8 cellular contexts compared by ENCODE assay signal in genomic region chr13:114119196-114119595, GRCh38. TPM values are rescaled to one million over a fixed set of nuclear protein-coding genes. Genes with fewer than 3 reads are reported as not detected.
DNase-seq lines count a peak whose midpoint lies in the region; ATAC-seq and TF ChIP-seq lines count a peak whose summit lies in the region.

No MANE protein-coding gene starts in this region.

- no peak for TF ChIP-seq CTCF in body of pancreas (IDR thresholded peaks at IDR 0.05)

- intact Hi-C loops in body of pancreas (cut with DNase I): no loop called here

- H3K36me3 ChIP-seq in body of pancreas (replicated peaks in 1 of 2; ENCODE audit: insufficient read depth in 1 of 2, low read depth in 2 of 2): no peaks in the 10 kb centered on the region

- peak in 1 of 3 donors; percentile 2 for TF ChIP-seq POLR2A in body of pancreas (IDR thresholded peaks at IDR 0.05)

- peaks cover 31% of the 10 kb centered on the region for H3K36me3 Mint-ChIP-seq in T-helper 1 cell treated with Interleukin-12 subunit alpha and Interleukin-12 subunit beta and Interleukin-4 antibody, amounts not matched to agents 30 μg/mL and 1 μg/mL, for 36 hours (ENCODE audit: low read depth)

- H3K9me3 ChIP-seq in body of pancreas: no peaks in the 10 kb centered on the region

- 38 to 39% methylated on average over 13 of the region's 14 CpGs for WGBS in body of pancreas, 2 donors

- peak overlapping the region; percentile 63 for H3K27ac Mint-ChIP-seq in T-helper 1 cell treated with Interleukin-12 subunit alpha and Interleukin-12 subunit beta and Interleukin-4 antibody, amounts not matched to agents 30 μg/mL and 1 μg/mL, for 36 hours

- H3K4me1 ChIP-seq in body of pancreas: peaks cover 26% of the 10 kb centered on the region

- H3K27me3 Mint-ChIP-seq in T-helper 1 cell treated with Interleukin-12 subunit alpha and Interleukin-12 subunit beta and Interleukin-4 antibody, amounts not matched to agents 30 μg/mL and 1 μg/mL, for 36 hours (ENCODE audit: low read depth): no peaks in the 10 kb centered on the region

- no peak overlapping the region for H3K4me3 ChIP-seq in body of pancreas

- no peaks in the 10 kb centered on the region for H3K27me3 ChIP-seq in body of pancreas

- H3K4me3 Mint-ChIP-seq in T-helper 1 cell treated with Interleukin-12 subunit alpha and Interleukin-12 subunit beta and Interleukin-4 antibody, amounts not matched to agents 30 μg/mL and 1 μg/mL, for 36 hours: peak overlapping the region; percentile 51

- DNase-seq in T-helper 1 cell (no peak), body of pancreas (peak in 3 of 4 donors; percentile 36 to 43 (median 42)), iris pigment epithelial cell (ENCODE audit: low read depth) (peak; percentile 90), stromal cell of bone marrow (ENCODE audit: low read depth) (peak; percentile 72), NCI-H146 treated with DMSO at 0.1 percent for 48 hours (lab: John Stamatoyannopoulos, UW; ENCODE audit: unreplicated experiment) (no peak)

- H3K4me1 Mint-ChIP-seq in T-helper 1 cell treated with Interleukin-12 subunit alpha and Interleukin-12 subunit beta and Interleukin-4 antibody, amounts not matched to agents 30 μg/mL and 1 μg/mL, for 36 hours (ENCODE audit: low read depth): peaks cover 40% of the 10 kb centered on the region

- H3K9me3 Mint-ChIP-seq in T-helper 1 cell treated with Interleukin-12 subunit alpha and Interleukin-12 subunit beta and Interleukin-4 antibody, amounts not matched to agents 30 μg/mL and 1 μg/mL, for 36 hours: no peaks in the 10 kb centered on the region

- H3K27ac ChIP-seq in body of pancreas: peak overlapping the region; percentile 73 to 83 (median 80)

- peak; percentile 69 for ATAC-seq in body of pancreas
- ATAC-seq in GM18873 (IDR thresholded peaks at IDR 0.05; ENCODE audit: low FRiP score, unreplicated experiment): no peak
- ATAC-seq in activated CD4-positive, CD25-positive, alpha-beta regulatory T cell treated with anti-CD3 and anti-CD28 coated beads, Interleukin-2, amount 50 U/mL, for 24 hours: no peak

RNA-seq across cellular contexts. Expression of gene RASA3, which starts 13.2 kb away (rescaled TPM):
- total RNA-seq in body of pancreas: 10 to 100 TPM; 10.2 to 19.2 TPM

RNA-seq across cellular contexts. Expression of gene CFAP97D2, which starts 59.9 kb away (rescaled TPM):
- not detected for total RNA-seq in body of pancreas

Comparison
In these comparisons a context has a peak if more than half of its experiments do, and no peak if none do; other contexts are left out.
1. DNase-seq: peak in body of pancreas (3 of 4), iris pigment epithelial cell (single experiment) and stromal cell of bone marrow (single experiment); none in T-helper 1 cell (0 of 5) and NCI-H146 treated with DMSO at 0.1 percent for 48 hours (single experiment).